In genomic region chr1:19222573-19222972, GRCh38 we compare ENCODE assay signal across 18 cellular contexts. TPM values are rescaled to one million over a fixed set of nuclear protein-coding genes. Genes with fewer than 3 reads are reported as not detected.
A peak's percentile ranks its signal among the peaks of the same experiment; 100 is the strongest.
DNase-seq lines count a peak whose midpoint lies in the region; ATAC-seq, FAIRE-seq and TF ChIP-seq lines count a peak whose summit lies in the region.
"Had no signal": no experiment of that assay in that cellular context is flagged by ENCODE, and none has a peak within 500 bp of the region (broad histone marks: within the 10 kb centered on the region; RNA-seq: fewer than 3 reads in every experiment).

No MANE protein-coding gene starts in this region.

- H3K36me3 ChIP-seq in K562 (ENCODE audit: control insufficient read depth, insufficient read depth, low read length) = peaks cover 100% of the 10 kb centered on the region
- H3K36me3 ChIP-seq in trophoblast cell (ENCODE audit: control insufficient read depth in 1 of 2, insufficient read depth in 2 of 2, low read length in 2 of 2) = peaks cover 53 to 86% of the 10 kb centered on the region in 2 experiments

- BruUV-seq in K562 (replicated peaks; lab: Mats Ljungman, UMichigan) = no TSS peak

- H3K79me2 ChIP-seq in K562 (ENCODE audit: control insufficient read depth, insufficient read depth, low read length) (peaks cover 4% of the 10 kb centered on the region; the same call in 2 of the 3 replicates), trophoblast cell (ENCODE audit: control insufficient read depth, insufficient read depth, low read length, poor library complexity) (no peaks in the 10 kb centered on the region)

- H3K27ac Mint-ChIP-seq in CD4-positive, alpha-beta T cell = peak overlapping the region; percentile 14
- H3K27ac Mint-ChIP-seq in stimulated activated naive B cell treated with anti-CD40 and anti-IgM and Interleukin-4, amounts not matched to agents 10 μg/mL and 1 μg/mL and 100 μg/mL, for 72 hours = peak overlapping the region; percentile 42
- H3K27ac Mint-ChIP-seq: CD4-positive, CD25-positive, alpha-beta regulatory T cell; HFFc6 had no signal

- H3K4me3 ChIP-seq in K562 (no peak overlapping the region), trophoblast cell (ENCODE audit: low read depth, low read length) (peak overlapping the region; percentile 15)
- H3K4me3 ChIP-seq: GM23248 had no signal

- no peak overlapping the region for H3K23ac ChIP-seq in trophoblast cell (ENCODE audit: low read length)

- H3K9ac ChIP-seq in K562 (ENCODE audit: insufficient read depth in 1 of 2, low read depth in 2 of 2, low read length in 2 of 2) = no peak overlapping the region
- H3K9ac ChIP-seq in trophoblast cell (ENCODE audit: low read length) = no peak overlapping the region
- H3K9ac ChIP-seq: GM23248 had no signal

- no peaks in the 10 kb centered on the region for H3K9me3 ChIP-seq in CD4-positive, alpha-beta T cell (ENCODE audit: control insufficient read depth, low read length)
- H3K9me3 ChIP-seq in K562 (replicated peaks; ENCODE audit: control insufficient read depth, insufficient read depth, low read depth, low read length) (no peaks in the 10 kb centered on the region; the same call in 1 of the 2 replicates), trophoblast cell (ENCODE audit: insufficient read depth, low read depth, low read length) (no peaks in the 10 kb centered on the region)
- H3K9me3 ChIP-seq: BE2C, Caco-2 had no signal

- no peak overlapping the region for H2AK5ac ChIP-seq in trophoblast cell (ENCODE audit: low read length)

- TF ChIP-seq POLR2A in K562 (conservative IDR thresholded peaks at IDR 0.05) = no peak

- no peak overlapping the region for H2BK5ac ChIP-seq in trophoblast cell (ENCODE audit: low read depth, low read length, poor library complexity)

- WGBS in K562 (ENCODE audit: insufficient coverage, low coverage, missing lambda C conversion rate) = 95% methylated on average over 11 of the region's 11 CpGs
- WGBS in trophoblast cell (ENCODE audit: extremely low coverage, insufficient coverage, insufficient read length) = no CpG with 5 or more reads among the region's 11 CpGs

- no peaks in the 10 kb centered on the region for H4K20me1 ChIP-seq in K562 (replicated peaks; ENCODE audit: control insufficient read depth, insufficient read depth, low read length)

- H4K8ac ChIP-seq in trophoblast cell (ENCODE audit: low read depth, low read length) = no peak overlapping the region

- H3K4me2 ChIP-seq in K562 (ENCODE audit: insufficient read depth, low read length) (no peak overlapping the region), trophoblast cell (ENCODE audit: low read length) (no peak overlapping the region)

- H2AFZ ChIP-seq in K562 (ENCODE audit: low read depth, low read length) (no peak overlapping the region), trophoblast cell (ENCODE audit: insufficient read depth, low read length, poor library complexity) (no peak overlapping the region)
- H2AFZ ChIP-seq: GM23248 had no signal

- no peak overlapping the region for H3K4ac ChIP-seq in trophoblast cell (ENCODE audit: low read depth, low read length)

- no peak for TF ChIP-seq RAD21 in K562 (CRISPR knock-in tag; conservative IDR thresholded peaks at IDR 0.05 in 1 of 2, IDR thresholded peaks at IDR 0.05 in 1 of 2)

- DNase-seq in CD4-positive, alpha-beta T cell = no peak
- DNase-seq in K562 (ENCODE audit: extremely low read depth in 1 of 4, low spot score in 3 of 4) (no peak), trophoblast cell (no peak), substantia nigra (lab: John Stamatoyannopoulos, UW) (no peak)
- no peak for DNase-seq in stimulated activated naive B cell treated with anti-CD40 and anti-IgM and Interleukin-4, amounts not matched to agents 10 μg/mL and 1 μg/mL and 100 μg/mL, for 72 hours
- DNase-seq: BE2C; C1 segment of cervical spinal cord; Caco-2; CD4-positive, CD25-positive, alpha-beta regulatory T cell; GM23248; HCEC 1CT; HFFc6 had no signal

- no peak for FAIRE-seq in K562 (lab: Jason Lieb, UNC)
- FAIRE-seq: D721Med, G401.6, GM12891, HTR-8/SVneo had no signal

- H3K27ac ChIP-seq in CD4-positive, alpha-beta T cell (ENCODE audit: low read depth, low read length) = no peak overlapping the region
- H3K27ac ChIP-seq in K562 (ENCODE audit: extremely low read depth, low read depth, low read length) = no peak overlapping the region
- no peak overlapping the region for H3K27ac ChIP-seq in trophoblast cell (ENCODE audit: low read depth, low read length)
- no peak overlapping the region for H3K27ac ChIP-seq in substantia nigra (ENCODE audit: low read depth, low read length, poor library complexity, severe bottlenecking)
- H3K27ac ChIP-seq: GM23248 had no signal

- POLR2A ChIA-PET in CD4-positive, alpha-beta T cell (lab: Charles Lee) = no interaction called here
- POLR2A ChIA-PET in K562 (lab: Yijun Ruan, JAX) = interaction anchor here (1.3 to 5.1 kb wide), 5 partner anchors 10 to 29 kb away, joined by 3 to 45 read pairs (median 5); partner anchors contain the start of genes EMC1, MRTO4 and UBR4

- intact Hi-C loops in CD4-positive, alpha-beta T cell (cut with DNase I, micrococcal nuclease) = no loop called here
- intact Hi-C loops in K562 (cut with micrococcal nuclease) = no loop called here

- H3K36me3 Mint-ChIP-seq in CD4-positive, alpha-beta T cell (ENCODE audit: low read depth) = peaks cover 87% of the 10 kb centered on the region
- H3K36me3 Mint-ChIP-seq in stimulated activated naive B cell treated with anti-CD40 and anti-IgM and Interleukin-4, amounts not matched to agents 10 μg/mL and 1 μg/mL and 100 μg/mL, for 72 hours = peaks cover 52 to 85% of the 10 kb centered on the region in 2 donors

- H2BK12ac ChIP-seq in trophoblast cell (ENCODE audit: low read length) = no peak overlapping the region

- TF ChIP-seq EP300 in K562 (IDR thresholded peaks at IDR 0.05; ENCODE audit: low read length) = no peak

- TF ChIP-seq CTCF in CD4-positive, alpha-beta T cell (IDR thresholded peaks at IDR 0.05) = no peak
- TF ChIP-seq CTCF in K562 (IDR thresholded peaks at IDR 0.05 in 2 of 3, conservative IDR thresholded peaks at IDR 0.05 in 1 of 3; ENCODE audit: insufficient read depth in 2 of 3, low read depth in 1 of 3, low read length in 3 of 3) = no peak

- no peak for ATAC-seq in CD4-positive, alpha-beta T cell (ENCODE audit: poor library complexity)
- ATAC-seq in K562 = no peak
- no peak for ATAC-seq in stimulated activated naive B cell treated with anti-CD40 and anti-IgM and Interleukin-4, amounts not matched to agents 10 μg/mL and 1 μg/mL and 100 μg/mL, for 72 hours (replicated peaks)
- no peak for ATAC-seq in GM19035 (IDR thresholded peaks at IDR 0.05; ENCODE audit: unreplicated experiment)

- H3K4me1 Mint-ChIP-seq in CD4-positive, alpha-beta T cell (ENCODE audit: low read depth) = no peaks in the 10 kb centered on the region
- H3K4me1 Mint-ChIP-seq in stimulated activated naive B cell treated with anti-CD40 and anti-IgM and Interleukin-4, amounts not matched to agents 10 μg/mL and 1 μg/mL and 100 μg/mL, for 72 hours = peaks cover 7 to 12% of the 10 kb centered on the region in 2 donors

- in situ Hi-C loops in K562 (cut with MboI) = loop anchor here (10.0 kb wide), 1 partner anchor 318 kb away; the partner anchor contains the start of gene ALDH4A1

- H3K27me3 ChIP-seq in CD4-positive, alpha-beta T cell (ENCODE audit: control insufficient read depth, insufficient read depth, low read length) = no peaks in the 10 kb centered on the region
- no peaks in the 10 kb centered on the region; a peak in 1 of 5 replicates for H3K27me3 ChIP-seq in K562 (ENCODE audit: control insufficient read depth in 2 of 2, insufficient read depth in 2 of 2, low read length in 2 of 2)
- no peaks in the 10 kb centered on the region for H3K27me3 ChIP-seq in trophoblast cell (ENCODE audit: insufficient read depth, low read length)
- H3K27me3 ChIP-seq: BE2C had no signal

- H4K91ac ChIP-seq in trophoblast cell (ENCODE audit: low read depth, low read length) = no peak overlapping the region

- no peak overlapping the region for H3K14ac ChIP-seq in trophoblast cell (ENCODE audit: low read length)

- CTCF ChIA-PET in CD4-positive, alpha-beta T cell (lab: Charles Lee) = no interaction called here
- CTCF ChIA-PET in K562 (lab: Yijun Ruan, JAX; ENCODE audit: low intra/inter-chr PET ratio) = no interaction called here

- H3K79me1 ChIP-seq in trophoblast cell (ENCODE audit: low read length) = no peaks in the 10 kb centered on the region

- H4K12ac ChIP-seq in trophoblast cell (ENCODE audit: low read depth, low read length) = no peak overlapping the region

- H3K4me3 Mint-ChIP-seq in CD4-positive, alpha-beta T cell = no peak overlapping the region
- H3K4me3 Mint-ChIP-seq in stimulated activated naive B cell treated with anti-CD40 and anti-IgM and Interleukin-4, amounts not matched to agents 10 μg/mL and 1 μg/mL and 100 μg/mL, for 72 hours = no peak overlapping the region
- H3K4me3 Mint-ChIP-seq: CD4-positive, CD25-positive, alpha-beta regulatory T cell; HFFc6; IgD-negative memory B cell had no signal

- no peaks in the 10 kb centered on the region for H3K27me3 Mint-ChIP-seq in CD4-positive, alpha-beta T cell
- H3K27me3 Mint-ChIP-seq in stimulated activated naive B cell treated with anti-CD40 and anti-IgM and Interleukin-4, amounts not matched to agents 10 μg/mL and 1 μg/mL and 100 μg/mL, for 72 hours = no peaks in the 10 kb centered on the region
- H3K27me3 Mint-ChIP-seq: CD4-positive, CD25-positive, alpha-beta regulatory T cell; IgD-negative memory B cell had no signal

- H2BK120ac ChIP-seq in trophoblast cell (ENCODE audit: insufficient read depth, low read length, poor library complexity) = no peak overlapping the region

- H3K4me1 ChIP-seq in K562 (replicated peaks in 1 of 2; ENCODE audit: control insufficient read depth in 2 of 2, insufficient read depth in 2 of 2, low read length in 2 of 2) = no peaks in the 10 kb centered on the region
- no peaks in the 10 kb centered on the region for H3K4me1 ChIP-seq in trophoblast cell (ENCODE audit: control insufficient read depth in 1 of 2, insufficient read depth in 2 of 2, low read length in 2 of 2)
- H3K4me1 ChIP-seq: BE2C, Caco-2 had no signal

- H3K9me1 ChIP-seq in K562 (ENCODE audit: control insufficient read depth, insufficient read depth, low read length) = no peaks in the 10 kb centered on the region

- H3K18ac ChIP-seq in trophoblast cell (ENCODE audit: low read length) = no peak overlapping the region

- H3K9me3 Mint-ChIP-seq in CD4-positive, alpha-beta T cell = no peaks in the 10 kb centered on the region
- no peaks in the 10 kb centered on the region for H3K9me3 Mint-ChIP-seq in stimulated activated naive B cell treated with anti-CD40 and anti-IgM and Interleukin-4, amounts not matched to agents 10 μg/mL and 1 μg/mL and 100 μg/mL, for 72 hours
- H3K9me3 Mint-ChIP-seq: CD4-positive, CD25-positive, alpha-beta regulatory T cell; HFFc6; IgD-negative memory B cell had no signal

RNA-seq across cellular contexts. Expression of gene UBR4, which starts 12.5 kb away (rescaled TPM):
- total RNA-seq in CD4-positive, alpha-beta T cell = 100 to 1,000 TPM; 116 to 125 TPM
- total RNA-seq in K562 (2011; cell fraction: chromatin; rRNA removed; ENCODE audit: low replicate concordance) = 1,237 and 1,275 TPM in 2 replicates
- total RNA-seq in K562 (2011; cell fraction: nucleolus; rRNA removed) = 563 and 657 TPM in 2 replicates
- total RNA-seq in K562 (2011; cell fraction: nucleoplasm; rRNA removed) = 675 TPM in 2 replicates
- 140 and 153 TPM in 2 replicates for total RNA-seq in K562 (2014; rRNA removed)
- total RNA-seq in K562 (2014; rRNA removed; fragmentation: Illumina TruSeq; extraction: Trizol) = 88.5 and 99.0 TPM in 2 replicates
- total RNA-seq in K562 (2015; rRNA removed; fragmentation: Illumina TruSeq; extraction: Trizol) = 91.3 and 98.2 TPM in 2 replicates
- total RNA-seq in K562 (2021) = 218 and 237 TPM in 2 replicates
- 55.4 and 85.4 TPM in 2 replicates for polyA plus RNA-seq in K562 (2011; rRNA removed)
- 96.0 and 109 TPM in 2 replicates for polyA plus RNA-seq in K562 (2011; cell fraction: cytosol; rRNA removed)
- 581 and 738 TPM in 2 replicates for polyA plus RNA-seq in K562 (2011; cell fraction: nucleus; rRNA removed)
- polyA plus RNA-seq in K562 (2012) = 175 and 269 TPM in 2 replicates
- polyA plus RNA-seq in K562 (2014; fragmentation: Illumina TruSeq; extraction: Trizol) = 274 and 277 TPM in 2 replicates
- polyA plus RNA-seq in K562 (2014; fragmentation: Nextera tagmentation; extraction: Ambion mirVana) = 100 to 1,000 TPM; 110 to 123 TPM
- 174 and 182 TPM in 2 replicates for polyA plus RNA-seq in K562 (2014; rRNA removed)
- 161 and 196 TPM in 2 replicates for polyA minus RNA-seq in K562 (2011; rRNA and poly(A)+ RNA removed)
- 224 and 238 TPM in 2 replicates for polyA minus RNA-seq in K562 (2011; cell fraction: cytosol; rRNA and poly(A)+ RNA removed)
- polyA minus RNA-seq in K562 (2011; cell fraction: nucleus; rRNA and poly(A)+ RNA removed) = 307 and 505 TPM in 2 replicates
- polyA plus RNA-seq in trophoblast cell (2013) = 41.6 and 42.4 TPM in 2 replicates

RNA-seq across cellular contexts. Expression of gene EMC1, which starts 28.8 kb away (rescaled TPM):
- 10 to 100 TPM; 21.9 to 22.2 TPM for total RNA-seq in CD4-positive, alpha-beta T cell
- total RNA-seq in K562 (2011; cell fraction: chromatin; rRNA removed; ENCODE audit: low replicate concordance) = 276 and 409 TPM in 2 replicates
- total RNA-seq in K562 (2011; cell fraction: nucleolus; rRNA removed) = 245 and 297 TPM in 2 replicates
- total RNA-seq in K562 (2011; cell fraction: nucleoplasm; rRNA removed) = 245 and 273 TPM in 2 replicates
- total RNA-seq in K562 (2014; rRNA removed) (37.5 and 65.1 TPM in 2 replicates), K562 (2014; rRNA removed; fragmentation: Illumina TruSeq; extraction: Trizol) (32.8 and 35.4 TPM in 2 replicates), K562 (2015; rRNA removed; fragmentation: Illumina TruSeq; extraction: Trizol) (36.9 and 37.4 TPM in 2 replicates), K562 (2021) (71.0 and 88.2 TPM in 2 replicates)
- polyA plus RNA-seq in K562 (2011; rRNA removed) (17.8 and 40.9 TPM in 2 replicates), K562 (2014; fragmentation: Illumina TruSeq; extraction: Trizol) (69.9 and 85.0 TPM in 2 replicates), K562 (2014; fragmentation: Nextera tagmentation; extraction: Ambion mirVana) (10 to 100 TPM; 32.1 to 69.3 TPM), K562 (2014; rRNA removed) (24.2 and 33.5 TPM in 2 replicates)
- 34.1 and 42.0 TPM in 2 replicates for polyA plus RNA-seq in K562 (2011; cell fraction: cytosol; rRNA removed)
- 140 and 211 TPM in 2 replicates for polyA plus RNA-seq in K562 (2011; cell fraction: nucleus; rRNA removed)
- 40.3 and 58.0 TPM in 2 replicates for polyA plus RNA-seq in K562 (2012)
- polyA minus RNA-seq in K562 (2011; rRNA and poly(A)+ RNA removed) = 38.2 and 49.9 TPM in 2 replicates
- polyA minus RNA-seq in K562 (2011; cell fraction: cytosol; rRNA and poly(A)+ RNA removed) = 23.6 and 30.1 TPM in 2 replicates
- polyA minus RNA-seq in K562 (2011; cell fraction: nucleus; rRNA and poly(A)+ RNA removed) = 62.5 and 79.1 TPM in 2 replicates
- polyA plus RNA-seq in trophoblast cell (2013) = 43.1 and 47.2 TPM in 2 replicates

RNA-seq across cellular contexts. Expression of gene MRTO4, which starts 29.0 kb away (rescaled TPM):
- total RNA-seq in CD4-positive, alpha-beta T cell = 10 to 100 TPM; 10.2 to 12.0 TPM
- total RNA-seq in K562 (2011; cell fraction: chromatin; rRNA removed; ENCODE audit: low replicate concordance) = 35.8 and 86.9 TPM in 2 replicates
- 78.7 and 87.1 TPM in 2 replicates for total RNA-seq in K562 (2011; cell fraction: nucleolus; rRNA removed)
- 57.9 and 62.8 TPM in 2 replicates for total RNA-seq in K562 (2011; cell fraction: nucleoplasm; rRNA removed)
- total RNA-seq in K562 (2014; rRNA removed) = 150 and 153 TPM in 2 replicates
- 136 and 145 TPM in 2 replicates for total RNA-seq in K562 (2014; rRNA removed; fragmentation: Illumina TruSeq; extraction: Trizol)
- total RNA-seq in K562 (2015; rRNA removed; fragmentation: Illumina TruSeq; extraction: Trizol) = 153 and 154 TPM in 2 replicates
- 138 and 146 TPM in 2 replicates for total RNA-seq in K562 (2021)
- 93.7 and 105 TPM in 2 replicates for polyA plus RNA-seq in K562 (2011; rRNA removed)
- 88.3 and 88.5 TPM in 2 replicates for polyA plus RNA-seq in K562 (2011; cell fraction: cytosol; rRNA removed)
- polyA plus RNA-seq in K562 (2011; cell fraction: nucleus; rRNA removed) = 35.1 and 36.8 TPM in 2 replicates
- 59.9 and 104 TPM in 2 replicates for polyA plus RNA-seq in K562 (2012)
- 163 and 173 TPM in 2 replicates for polyA plus RNA-seq in K562 (2014; fragmentation: Illumina TruSeq; extraction: Trizol)
- 100 to 1,000 TPM in 1 of 2 experiments, 10 to 100 TPM in 1; 62.0 to 146 TPM for polyA plus RNA-seq in K562 (2014; fragmentation: Nextera tagmentation; extraction: Ambion mirVana)
- 152 and 153 TPM in 2 replicates for polyA plus RNA-seq in K562 (2014; rRNA removed)
- 62.3 and 78.5 TPM in 2 replicates for polyA minus RNA-seq in K562 (2011; rRNA and poly(A)+ RNA removed)
- 32.1 and 40.7 TPM in 2 replicates for polyA minus RNA-seq in K562 (2011; cell fraction: cytosol; rRNA and poly(A)+ RNA removed)
- polyA minus RNA-seq in K562 (2011; cell fraction: nucleus; rRNA and poly(A)+ RNA removed) = 16.2 and 19.4 TPM in 2 replicates
- polyA plus RNA-seq in trophoblast cell (2013) = 19.2 and 20.3 TPM in 2 replicates
